In genomic region chr12:118312578-118312977, GRCh38 we compare ENCODE assay signal across 10 cellular contexts.
DNase-seq lines count a peak whose midpoint lies in the region; ATAC-seq and TF ChIP-seq lines count a peak whose summit lies in the region.
"Had no signal": no experiment of that assay in that cellular context is flagged by ENCODE, and none has a peak within 500 bp of the region (broad histone marks: within the 10 kb centered on the region; RNA-seq: fewer than 3 reads in every experiment).

No MANE protein-coding gene starts in this region.

- ATAC-seq in GM18861 (IDR thresholded peaks at IDR 0.05; ENCODE audit: unreplicated experiment), result peak; percentile 73
- ATAC-seq in GM21717 (IDR thresholded peaks at IDR 0.05; ENCODE audit: unreplicated experiment), result peak; percentile 63
- peak; percentile 61 for ATAC-seq in HG03521 (IDR thresholded peaks at IDR 0.05; ENCODE audit: unreplicated experiment)

- no peak overlapping the region for H3K4me3 ChIP-seq in fibroblast of mammary gland (ENCODE audit: control insufficient read depth, low read depth, low read length)

- TF ChIP-seq CTCF in fibroblast of mammary gland (conservative IDR thresholded peaks at IDR 0.05; ENCODE audit: control insufficient read depth, insufficient read depth, low read depth, low read length), result no peak

- DNase-seq in fibroblast of mammary gland (ENCODE audit: low read depth) (peak; percentile 15), NOMO-1 treated with DMSO at 0.1 percent for 48 hours (lab: John Stamatoyannopoulos, UW; ENCODE audit: unreplicated experiment) (no peak), amniotic stem cell (lab: John Stamatoyannopoulos, UW) (no peak), G401 (ENCODE audit: low spot score) (no peak)
- DNase-seq in stimulated activated CD4-positive, alpha-beta T cell treated with anti-CD3 and anti-CD28 coated beads, Interleukin-2, amount 100 ng/mL, for 48 hours, result no peak
- DNase-seq: brain microvascular endothelial cell, hypothalamus had no signal

- in situ Hi-C loops in G401 (cut with HindIII; ENCODE audit: low sequenced_read_pairs), result no loop called here
